Comparison of ENCODE assay signal across 2 cellular contexts in genomic region chr11:68329496-68329895, GRCh38.
TF ChIP-seq lines count a peak whose summit lies in the region.

No MANE protein-coding gene starts in this region.

TF ChIP-seq in SK-N-SH, 30 proteins besides CTCF, POLR2A, EP300 and RAD21:
- TF ChIP-seq NFIC (IDR thresholded peaks at IDR 0.05; ENCODE audit: borderline replicate concordance) = no peak
- TF ChIP-seq RCOR1 (IDR thresholded peaks at IDR 0.05; ENCODE audit: low read length) = no peak
- TF ChIP-seq IRF3 (IDR thresholded peaks at IDR 0.05; ENCODE audit: low read depth, low read length) = no peak
- TF ChIP-seq SIN3A (IDR thresholded peaks at IDR 0.05; ENCODE audit: borderline replicate concordance, low read depth, low read length) = no peak
- no peak for TF ChIP-seq TCF12 (IDR thresholded peaks at IDR 0.05)
- TF ChIP-seq SMC3 (IDR thresholded peaks at IDR 0.05; ENCODE audit: low read depth, low read length) = no peak
- TF ChIP-seq, protein P1, sequence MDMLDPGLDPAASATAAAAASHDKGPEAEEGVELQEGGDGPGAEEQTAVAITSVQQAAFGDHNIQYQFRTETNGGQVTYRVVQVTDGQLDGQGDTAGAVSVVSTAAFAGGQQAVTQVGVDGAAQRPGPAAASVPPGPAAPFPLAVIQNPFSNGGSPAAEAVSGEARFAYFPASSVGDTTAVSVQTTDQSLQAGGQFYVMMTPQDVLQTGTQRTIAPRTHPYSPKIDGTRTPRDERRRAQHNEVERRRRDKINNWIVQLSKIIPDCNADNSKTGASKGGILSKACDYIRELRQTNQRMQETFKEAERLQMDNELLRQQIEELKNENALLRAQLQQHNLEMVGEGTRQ (IDR thresholded peaks at IDR 0.05; ENCODE audit: borderline replicate concordance, low read depth, low read length) = no peak
- TF ChIP-seq, protein P2, sequence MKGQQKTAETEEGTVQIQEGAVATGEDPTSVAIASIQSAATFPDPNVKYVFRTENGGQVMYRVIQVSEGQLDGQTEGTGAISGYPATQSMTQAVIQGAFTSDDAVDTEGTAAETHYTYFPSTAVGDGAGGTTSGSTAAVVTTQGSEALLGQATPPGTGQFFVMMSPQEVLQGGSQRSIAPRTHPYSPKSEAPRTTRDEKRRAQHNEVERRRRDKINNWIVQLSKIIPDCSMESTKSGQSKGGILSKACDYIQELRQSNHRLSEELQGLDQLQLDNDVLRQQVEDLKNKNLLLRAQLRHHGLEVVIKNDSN (IDR thresholded peaks at IDR 0.05; ENCODE audit: borderline replicate concordance, low read depth) = no peak
- no peak for TF ChIP-seq FOXM1 (IDR thresholded peaks at IDR 0.05; ENCODE audit: low read depth)
- no peak for TF ChIP-seq GATA2 (CRISPR knock-in tag; IDR thresholded peaks at IDR 0.05)
- TF ChIP-seq RXRA (IDR thresholded peaks at IDR 0.05; ENCODE audit: borderline replicate concordance, low read depth) = no peak
- no peak for TF ChIP-seq TEAD4 (IDR thresholded peaks at IDR 0.05; ENCODE audit: borderline replicate concordance, insufficient read depth)
- no peak for TF ChIP-seq POLR2AphosphoS5 (IDR thresholded peaks at IDR 0.05; ENCODE audit: low read depth, low read length)

TF ChIP-seq in SK-N-SH treated with all-trans-retinoic acid at 6 μM for 48 hours, 23 proteins besides CTCF, POLR2A, EP300 and RAD21:
- TF ChIP-seq, protein P3, sequence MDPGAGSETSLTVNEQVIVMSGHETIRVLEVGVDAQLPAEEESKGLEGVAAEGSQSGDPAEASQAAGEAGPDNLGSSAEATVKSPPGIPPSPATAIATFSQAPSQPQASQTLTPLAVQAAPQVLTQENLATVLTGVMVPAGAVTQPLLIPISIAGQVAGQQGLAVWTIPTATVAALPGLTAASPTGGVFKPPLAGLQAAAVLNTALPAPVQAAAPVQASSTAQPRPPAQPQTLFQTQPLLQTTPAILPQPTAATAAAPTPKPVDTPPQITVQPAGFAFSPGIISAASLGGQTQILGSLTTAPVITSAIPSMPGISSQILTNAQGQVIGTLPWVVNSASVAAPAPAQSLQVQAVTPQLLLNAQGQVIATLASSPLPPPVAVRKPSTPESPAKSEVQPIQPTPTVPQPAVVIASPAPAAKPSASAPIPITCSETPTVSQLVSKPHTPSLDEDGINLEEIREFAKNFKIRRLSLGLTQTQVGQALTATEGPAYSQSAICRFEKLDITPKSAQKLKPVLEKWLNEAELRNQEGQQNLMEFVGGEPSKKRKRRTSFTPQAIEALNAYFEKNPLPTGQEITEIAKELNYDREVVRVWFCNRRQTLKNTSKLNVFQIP (CRISPR knock-in tag; IDR thresholded peaks at IDR 0.05; ENCODE audit: borderline replicate concordance, low read depth) = no peak
- TF ChIP-seq PATZ1 (CRISPR knock-in tag; IDR thresholded peaks at IDR 0.05; ENCODE audit: borderline replicate concordance) (no peak), TSHZ2 (CRISPR knock-in tag; IDR thresholded peaks at IDR 0.05) (no peak), RARB (CRISPR knock-in tag; IDR thresholded peaks at IDR 0.05) (no peak), ARNTL (CRISPR knock-in tag; IDR thresholded peaks at IDR 0.05; ENCODE audit: borderline replicate concordance, low read depth) (no peak), ISL1 (CRISPR knock-in tag; IDR thresholded peaks at IDR 0.05) (no peak), ZC3H10 (CRISPR knock-in tag; IDR thresholded peaks at IDR 0.05) (no peak), BACH2 (CRISPR knock-in tag; IDR thresholded peaks at IDR 0.05; ENCODE audit: borderline replicate concordance) (no peak), CSDC2 (CRISPR knock-in tag; IDR thresholded peaks at IDR 0.05) (no peak), ZNF70 (CRISPR knock-in tag; IDR thresholded peaks at IDR 0.05) (no peak), ZNF8 (CRISPR knock-in tag; IDR thresholded peaks at IDR 0.05) (no peak)
- TF ChIP-seq, protein P4, sequence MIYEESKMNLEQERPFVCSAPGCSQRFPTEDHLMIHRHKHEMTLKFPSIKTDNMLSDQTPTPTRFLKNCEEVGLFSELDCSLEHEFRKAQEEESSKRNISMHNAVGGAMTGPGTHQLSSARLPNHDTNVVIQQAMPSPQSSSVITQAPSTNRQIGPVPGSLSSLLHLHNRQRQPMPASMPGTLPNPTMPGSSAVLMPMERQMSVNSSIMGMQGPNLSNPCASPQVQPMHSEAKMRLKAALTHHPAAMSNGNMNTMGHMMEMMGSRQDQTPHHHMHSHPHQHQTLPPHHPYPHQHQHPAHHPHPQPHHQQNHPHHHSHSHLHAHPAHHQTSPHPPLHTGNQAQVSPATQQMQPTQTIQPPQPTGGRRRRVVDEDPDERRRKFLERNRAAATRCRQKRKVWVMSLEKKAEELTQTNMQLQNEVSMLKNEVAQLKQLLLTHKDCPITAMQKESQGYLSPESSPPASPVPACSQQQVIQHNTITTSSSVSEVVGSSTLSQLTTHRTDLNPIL (CRISPR knock-in tag; IDR thresholded peaks at IDR 0.05; ENCODE audit: low read depth) = no peak
- TF ChIP-seq, protein P5, sequence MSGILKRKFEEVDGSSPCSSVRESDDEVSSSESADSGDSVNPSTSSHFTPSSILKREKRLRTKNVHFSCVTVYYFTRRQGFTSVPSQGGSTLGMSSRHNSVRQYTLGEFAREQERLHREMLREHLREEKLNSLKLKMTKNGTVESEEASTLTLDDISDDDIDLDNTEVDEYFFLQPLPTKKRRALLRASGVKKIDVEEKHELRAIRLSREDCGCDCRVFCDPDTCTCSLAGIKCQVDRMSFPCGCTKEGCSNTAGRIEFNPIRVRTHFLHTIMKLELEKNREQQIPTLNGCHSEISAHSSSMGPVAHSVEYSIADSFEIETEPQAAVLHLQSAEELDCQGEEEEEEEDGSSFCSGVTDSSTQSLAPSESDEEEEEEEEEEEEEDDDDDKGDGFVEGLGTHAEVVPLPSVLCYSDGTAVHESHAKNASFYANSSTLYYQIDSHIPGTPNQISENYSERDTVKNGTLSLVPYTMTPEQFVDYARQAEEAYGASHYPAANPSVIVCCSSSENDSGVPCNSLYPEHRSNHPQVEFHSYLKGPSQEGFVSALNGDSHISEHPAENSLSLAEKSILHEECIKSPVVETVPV (CRISPR knock-in tag; IDR thresholded peaks at IDR 0.05) = no peak
